Comparison of ENCODE assay signal across 10 cellular contexts in the genomic region with DNA sequence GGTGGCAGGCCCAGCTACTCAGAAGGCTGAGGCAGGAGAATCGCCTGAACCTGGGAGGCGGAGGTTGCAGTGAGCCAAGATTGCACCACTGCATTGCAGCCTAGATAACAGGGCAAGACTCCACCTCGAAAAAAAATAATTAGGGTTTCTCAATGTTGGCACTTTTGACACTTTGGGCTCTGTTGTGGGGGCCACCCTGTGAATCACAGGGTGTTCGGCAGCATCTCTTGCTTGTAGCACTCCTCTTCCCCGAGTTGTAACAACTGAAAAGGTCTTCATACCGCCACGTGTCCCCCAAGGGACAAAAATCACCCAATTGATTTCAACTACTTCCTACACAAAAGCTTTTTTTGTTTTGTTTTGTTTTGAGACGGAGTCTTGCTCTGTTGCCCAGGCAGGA. TPM values are rescaled to one million over a fixed set of nuclear protein-coding genes. Genes with fewer than 3 reads are reported as not detected.
DNase-seq lines count a peak whose midpoint lies in the region; ATAC-seq and TF ChIP-seq lines count a peak whose summit lies in the region.
"Had no signal": no experiment of that assay in that cellular context is flagged by ENCODE, and none has a peak within 500 bp of the region (broad histone marks: within the 10 kb centered on the region; RNA-seq: fewer than 3 reads in every experiment).

No MANE protein-coding gene starts in this region.

- DNase-seq in stimulated activated naive CD8-positive, alpha-beta T cell treated with anti-CD3 and anti-CD28 coated beads, Interleukin-15, amount 100 ng/mL, for 72 hours, result no peak
- DNase-seq in esophagus muscularis mucosa (ENCODE audit: extremely low spot score) (no peak), uterus (no peak)
- DNase-seq in stimulated activated CD4-positive, alpha-beta T cell treated with anti-CD3 and anti-CD28 coated beads, Interleukin-4, amount 100 ng/mL, for 24 hours, result no peak
- DNase-seq in CD8-positive, alpha-beta memory T cell, result no peak

- H3K4me3 ChIP-seq in SU-DHL-6 (ENCODE audit: insufficient read depth, low read length, poor library complexity, severe bottlenecking) (no peak overlapping the region), esophagus muscularis mucosa (no peak overlapping the region), uterus (no peak overlapping the region)
- no peak overlapping the region for H3K4me3 ChIP-seq in CD8-positive, alpha-beta memory T cell (ENCODE audit: low read length)
- H3K4me3 ChIP-seq: GM23338 had no signal

- H2AFZ ChIP-seq in SU-DHL-6 (ENCODE audit: low read depth, low read length, severe bottlenecking), result peak overlapping the region; percentile 94
- H2AFZ ChIP-seq: GM23338 had no signal

- TF ChIP-seq POLR2A in esophagus muscularis mucosa (IDR thresholded peaks at IDR 0.05; ENCODE audit: low read depth), result no peak
- no peak for TF ChIP-seq POLR2A in uterus (IDR thresholded peaks at IDR 0.05)

- H3K4me1 ChIP-seq in esophagus muscularis mucosa (peaks cover 8 to 24% (median 22%) of the 10 kb centered on the region in 4 donors), uterus (no peaks in the 10 kb centered on the region)
- H3K4me1 ChIP-seq in CD8-positive, alpha-beta memory T cell (ENCODE audit: insufficient read depth, low read length), result peaks cover 10% of the 10 kb centered on the region

- peak overlapping the region; percentile 4 for H3K27ac Mint-ChIP-seq in stimulated activated naive CD8-positive, alpha-beta T cell treated with anti-CD3 and anti-CD28 coated beads, Interleukin-15, Interleukin-2, amounts not matched to agents 100 ng/mL and 50 ng/mL, for 24 hours
- H3K27ac Mint-ChIP-seq in stimulated activated naive CD8-positive, alpha-beta T cell treated with anti-CD3 and anti-CD28 coated beads, Interleukin-15, amount 100 ng/mL, for 72 hours, result peak overlapping the region in 1 of 2 donors; percentile 36
- H3K27ac Mint-ChIP-seq in activated T-helper 17 cell treated with anti-CD3 and anti-CD28 coated beads, Interleukin-2, amount 50 U/mL, for 72 hours, result no peak overlapping the region
- H3K27ac Mint-ChIP-seq in CD8-positive, alpha-beta memory T cell, result peak overlapping the region in 2 of 8 donors; percentile 32 to 50
- H3K27ac Mint-ChIP-seq: GM23338 had no signal

- no peaks in the 10 kb centered on the region for H4K20me1 ChIP-seq in SU-DHL-6 (ENCODE audit: low read depth, low read length)

- peaks cover 8% of the 10 kb centered on the region for H3K27me3 Mint-ChIP-seq in stimulated activated naive CD8-positive, alpha-beta T cell treated with anti-CD3 and anti-CD28 coated beads, Interleukin-15, Interleukin-2, amounts not matched to agents 100 ng/mL and 50 ng/mL, for 24 hours
- H3K27me3 Mint-ChIP-seq in stimulated activated naive CD8-positive, alpha-beta T cell treated with anti-CD3 and anti-CD28 coated beads, Interleukin-15, amount 100 ng/mL, for 72 hours, result peaks cover 18% of the 10 kb centered on the region
- peaks cover 9% of the 10 kb centered on the region for H3K27me3 Mint-ChIP-seq in activated T-helper 17 cell treated with anti-CD3 and anti-CD28 coated beads, Interleukin-2, amount 50 U/mL, for 72 hours
- H3K27me3 Mint-ChIP-seq in CD8-positive, alpha-beta memory T cell, result peaks cover 0 to 4% of the 10 kb centered on the region in 2 donors

- no peaks in the 10 kb centered on the region for H3K9me3 ChIP-seq in SU-DHL-6 (ENCODE audit: insufficient read depth, low read length)
- H3K9me3 ChIP-seq in esophagus muscularis mucosa, result no peaks in the 10 kb centered on the region
- H3K9me3 ChIP-seq in uterus, result no peaks in the 10 kb centered on the region
- H3K9me3 ChIP-seq in CD8-positive, alpha-beta memory T cell (ENCODE audit: low read length), result no peaks in the 10 kb centered on the region
- H3K9me3 ChIP-seq: SK-N-SH had no signal

- H3K36me3 ChIP-seq in SU-DHL-6 (ENCODE audit: low read length) (no peaks in the 10 kb centered on the region), esophagus muscularis mucosa (peaks cover 0 to 27% (median 16%) of the 10 kb centered on the region in 4 donors), uterus (no peaks in the 10 kb centered on the region)
- H3K36me3 ChIP-seq in CD8-positive, alpha-beta memory T cell (ENCODE audit: insufficient read depth, low read length), result no peaks in the 10 kb centered on the region

- 87% methylated on average over 8 of the region's 8 CpGs for WGBS in esophagus muscularis mucosa

- no peaks in the 10 kb centered on the region for H3K79me2 ChIP-seq in SU-DHL-6 (ENCODE audit: insufficient read depth, low read length)

- peaks cover 73% of the 10 kb centered on the region for H3K4me1 Mint-ChIP-seq in stimulated activated naive CD8-positive, alpha-beta T cell treated with anti-CD3 and anti-CD28 coated beads, Interleukin-15, Interleukin-2, amounts not matched to agents 100 ng/mL and 50 ng/mL, for 24 hours (ENCODE audit: low read depth)
- H3K4me1 Mint-ChIP-seq in stimulated activated naive CD8-positive, alpha-beta T cell treated with anti-CD3 and anti-CD28 coated beads, Interleukin-15, amount 100 ng/mL, for 72 hours, result peaks cover 72% of the 10 kb centered on the region
- peaks cover 21% of the 10 kb centered on the region for H3K4me1 Mint-ChIP-seq in activated T-helper 17 cell treated with anti-CD3 and anti-CD28 coated beads, Interleukin-2, amount 50 U/mL, for 72 hours
- H3K4me1 Mint-ChIP-seq in CD8-positive, alpha-beta memory T cell, result peaks cover 11 to 22% (median 16%) of the 10 kb centered on the region in 3 donors

- H3K4me3 Mint-ChIP-seq in stimulated activated naive CD8-positive, alpha-beta T cell treated with anti-CD3 and anti-CD28 coated beads, Interleukin-15, Interleukin-2, amounts not matched to agents 100 ng/mL and 50 ng/mL, for 24 hours, result no peak overlapping the region
- no peak overlapping the region for H3K4me3 Mint-ChIP-seq in stimulated activated naive CD8-positive, alpha-beta T cell treated with anti-CD3 and anti-CD28 coated beads, Interleukin-15, amount 100 ng/mL, for 72 hours
- no peak overlapping the region for H3K4me3 Mint-ChIP-seq in activated T-helper 17 cell treated with anti-CD3 and anti-CD28 coated beads, Interleukin-2, amount 50 U/mL, for 72 hours
- peak overlapping the region in 1 of 7 donors; percentile 48 for H3K4me3 Mint-ChIP-seq in CD8-positive, alpha-beta memory T cell
- H3K4me3 Mint-ChIP-seq: GM23338 had no signal

- ATAC-seq in stimulated activated naive CD8-positive, alpha-beta T cell treated with anti-CD3 and anti-CD28 coated beads, Interleukin-15, amount 100 ng/mL, for 72 hours, result no peak
- ATAC-seq in activated T-helper 17 cell treated with anti-CD3 and anti-CD28 coated beads, Interleukin-2, amount 50 U/mL, for 72 hours (replicated peaks), result no peak

- H3K27ac ChIP-seq in SU-DHL-6 (ENCODE audit: low read depth, low read length), result no peak overlapping the region
- peak overlapping the region in 3 of 4 donors; percentile 39 to 62 (median 56) for H3K27ac ChIP-seq in esophagus muscularis mucosa (replicated peaks in 1 of 4)
- H3K27ac ChIP-seq in uterus, result peak overlapping the region; percentile 23 to 85
- H3K27ac ChIP-seq in CD8-positive, alpha-beta memory T cell (ENCODE audit: low read depth, low read length), result no peak overlapping the region

- intact Hi-C loops in esophagus muscularis mucosa (cut with DNase I), result loop anchor here (2.0 to 10.0 kb wide), 3 partner anchors 141 to 611 kb away; no protein-coding TSS in a partner anchor
- intact Hi-C loops in uterus (cut with DNase I; ENCODE audit: low total_unique reads), result loop anchor here (10.0 kb wide), 1 partner anchor 221 kb away; no protein-coding TSS in a partner anchor

- H3K9me2 ChIP-seq in SU-DHL-6 (replicated peaks; ENCODE audit: insufficient read depth, low read length), result no peaks in the 10 kb centered on the region
- H3K9me2 ChIP-seq: SK-N-SH had no signal

- H3K4me2 ChIP-seq in SU-DHL-6 (ENCODE audit: low read depth, low read length, poor library complexity, severe bottlenecking), result no peak overlapping the region
- H3K4me2 ChIP-seq: GM23338, SK-N-SH had no signal

- POLR2A ChIA-PET in CD8-positive, alpha-beta memory T cell (lab: Charles Lee), result interaction anchor here (1.9 kb wide), 1 partner anchor 209 kb away, joined by 7 read pairs; no protein-coding TSS in a partner anchor

- H3K36me3 Mint-ChIP-seq in stimulated activated naive CD8-positive, alpha-beta T cell treated with anti-CD3 and anti-CD28 coated beads, Interleukin-15, Interleukin-2, amounts not matched to agents 100 ng/mL and 50 ng/mL, for 24 hours (ENCODE audit: low read depth), result no peaks in the 10 kb centered on the region
- no peaks in the 10 kb centered on the region for H3K36me3 Mint-ChIP-seq in activated T-helper 17 cell treated with anti-CD3 and anti-CD28 coated beads, Interleukin-2, amount 50 U/mL, for 72 hours (ENCODE audit: low read depth)
- no peaks in the 10 kb centered on the region for H3K36me3 Mint-ChIP-seq in CD8-positive, alpha-beta memory T cell

- no peak for TF ChIP-seq CTCF in SU-DHL-6 (IDR thresholded peaks at IDR 0.05; ENCODE audit: insufficient read depth, low read length, poor library complexity, severe bottlenecking)
- no peak for TF ChIP-seq CTCF in esophagus muscularis mucosa (IDR thresholded peaks at IDR 0.05)
- no peak for TF ChIP-seq CTCF in uterus (IDR thresholded peaks at IDR 0.05)

- no peaks in the 10 kb centered on the region for H3K27me3 ChIP-seq in SU-DHL-6 (ENCODE audit: low read length)
- H3K27me3 ChIP-seq in esophagus muscularis mucosa, result no peaks in the 10 kb centered on the region
- H3K27me3 ChIP-seq in uterus, result no peaks in the 10 kb centered on the region
- no peaks in the 10 kb centered on the region for H3K27me3 ChIP-seq in CD8-positive, alpha-beta memory T cell (ENCODE audit: insufficient read depth, low read length, poor library complexity, severe bottlenecking)

- H3F3A ChIP-seq in SU-DHL-6 (ENCODE audit: insufficient read depth), result no peaks in the 10 kb centered on the region

- no peaks in the 10 kb centered on the region for H3K9me3 Mint-ChIP-seq in stimulated activated naive CD8-positive, alpha-beta T cell treated with anti-CD3 and anti-CD28 coated beads, Interleukin-15, Interleukin-2, amounts not matched to agents 100 ng/mL and 50 ng/mL, for 24 hours
- no peaks in the 10 kb centered on the region for H3K9me3 Mint-ChIP-seq in stimulated activated naive CD8-positive, alpha-beta T cell treated with anti-CD3 and anti-CD28 coated beads, Interleukin-15, amount 100 ng/mL, for 72 hours
- no peaks in the 10 kb centered on the region for H3K9me3 Mint-ChIP-seq in activated T-helper 17 cell treated with anti-CD3 and anti-CD28 coated beads, Interleukin-2, amount 50 U/mL, for 72 hours
- no peaks in the 10 kb centered on the region for H3K9me3 Mint-ChIP-seq in CD8-positive, alpha-beta memory T cell
- H3K9me3 Mint-ChIP-seq: GM23338 had no signal

- CTCF ChIA-PET in CD8-positive, alpha-beta memory T cell (lab: Charles Lee), result interaction anchor here (0.6 to 4.8 kb wide), 23 partner anchors 9 to 608 kb away, joined by 3 to 51 read pairs (median 5); partner anchors contain the start of gene NFATC2

- no peak overlapping the region for H3K9ac ChIP-seq in SU-DHL-6 (ENCODE audit: low read length)
- H3K9ac ChIP-seq: SK-N-SH had no signal

- TF ChIP-seq EP300 in esophagus muscularis mucosa (IDR thresholded peaks at IDR 0.05), result no peak

RNA-seq across cellular contexts. Expression of gene NFATC2, which starts 53.2 kb away (rescaled TPM):
- total RNA-seq in esophagus muscularis mucosa (10 to 100 TPM in 3 of 4 donors, 1 to 10 TPM in 1; 8.8 to 15.6 (median 13.0) TPM), uterus (10 to 100 TPM in 3 of 4 donors, 1 to 10 TPM in 1; 5.7 to 36.4 (median 12.0) TPM)
- 10 to 100 TPM; 29.4 to 41.1 TPM for total RNA-seq in activated T-helper 17 cell treated with anti-CD3 and anti-CD28 coated beads, Interleukin-2, amount 50 U/mL, for 72 hours
- 10 to 100 TPM; 63.0 to 64.4 TPM for total RNA-seq in CD8-positive, alpha-beta memory T cell
- polyA plus RNA-seq in CD8-positive, alpha-beta memory T cell, result 52.1 TPM

Comparison
In these comparisons a context has a peak if more than half of its experiments do, and no peak if none do; other contexts are left out.
1. H3K27ac ChIP-seq: peak in esophagus muscularis mucosa (3 of 4) and uterus (2 of 2); none in SU-DHL-6 (single experiment) and CD8-positive, alpha-beta memory T cell (single experiment).